ENCODE assay signal across 8 cellular contexts in genomic region chr19:18006895-18007604, GRCh38. TPM values are rescaled to one million over a fixed set of nuclear protein-coding genes. Genes with fewer than 3 reads are reported as not detected.
DNase-seq lines count a peak whose midpoint lies in the region; ATAC-seq and TF ChIP-seq lines count a peak whose summit lies in the region.

No MANE protein-coding gene starts in this region.

- peak; percentile 58 for ATAC-seq in GM19351 (IDR thresholded peaks at IDR 0.05; ENCODE audit: unreplicated experiment)
- peak; percentile 50 for ATAC-seq in thoracic aorta (ENCODE audit: insufficient number of reproducible peaks, low FRiP score, low read depth)

- peak overlapping the region; percentile 91 for H3K4me3 Mint-ChIP-seq in activated naive CD4-positive, alpha-beta T cell treated with anti-CD3 and anti-CD28 coated beads, Interleukin-2, amount 50 U/mL, for 24 hours
- H3K4me3 Mint-ChIP-seq in glutamatergic neuron (ENCODE audit: unreplicated experiment): peak overlapping the region; percentile 94

- H2AFZ ChIP-seq in osteoblast (ENCODE audit: low read length): peak overlapping the region; percentile 66

- DNase-seq in BJ (ENCODE audit: low read depth) (no peak), SK-N-DZ (ENCODE audit: low spot score) (peak; percentile 68), glutamatergic neuron (peak; percentile 86), osteoblast (ENCODE audit: insufficient read length, low spot score, missing footprints) (peak; percentile 99), thoracic aorta (ENCODE audit: low spot score) (no peak)
- DNase-seq in Jurkat, Clone E6-1 (ENCODE audit: low read depth, low spot score): peak; percentile 41

- peak overlapping the region; percentile 98 for H3K4me2 ChIP-seq in osteoblast (ENCODE audit: insufficient read depth, low read length)

- peaks cover 9% of the 10 kb centered on the region for H3K36me3 ChIP-seq in BJ (ENCODE audit: control insufficient read depth, insufficient read depth, low read length)
- H3K36me3 ChIP-seq in osteoblast (ENCODE audit: insufficient read depth, low read length): peaks cover 27% of the 10 kb centered on the region
- peaks cover 27% of the 10 kb centered on the region for H3K36me3 ChIP-seq in thoracic aorta

- POLR2A ChIA-PET in BJ (lab: Charles Lee): no interaction called here

- peak overlapping the region; percentile 51 for H3K27ac ChIP-seq in osteoblast (ENCODE audit: low read depth, low read length)
- H3K27ac ChIP-seq in thoracic aorta: peak overlapping the region; percentile 79 to 89

- H3K36me3 Mint-ChIP-seq in activated naive CD4-positive, alpha-beta T cell treated with anti-CD3 and anti-CD28 coated beads, Interleukin-2, amount 50 U/mL, for 24 hours: peaks cover 7% of the 10 kb centered on the region
- H3K36me3 Mint-ChIP-seq in glutamatergic neuron (ENCODE audit: unreplicated experiment): no peaks in the 10 kb centered on the region

- peak; percentile 97 for TF ChIP-seq CTCF in BJ (IDR thresholded peaks at IDR 0.05; ENCODE audit: insufficient read depth, low read depth, low read length)
- TF ChIP-seq CTCF in glutamatergic neuron (IDR thresholded peaks at IDR 0.05; ENCODE audit: partially characterized antibody, unreplicated experiment): peak; percentile 91
- TF ChIP-seq CTCF in osteoblast (IDR thresholded peaks at IDR 0.05; ENCODE audit: extremely low read depth, low read depth, low read length): peak; percentile 94
- peak; percentile 97 for TF ChIP-seq CTCF in thoracic aorta (IDR thresholded peaks at IDR 0.05)

- H3K4me1 ChIP-seq in osteoblast (ENCODE audit: insufficient read depth, low read length): peaks cover 28% of the 10 kb centered on the region
- H3K4me1 ChIP-seq in thoracic aorta (ENCODE audit: control insufficient read depth in 1 of 2, low read depth in 2 of 2): peaks cover 5 to 36% of the 10 kb centered on the region in 2 donors

- H3K4me1 Mint-ChIP-seq in activated naive CD4-positive, alpha-beta T cell treated with anti-CD3 and anti-CD28 coated beads, Interleukin-2, amount 50 U/mL, for 24 hours: peaks cover 46% of the 10 kb centered on the region
- no peaks in the 10 kb centered on the region for H3K4me1 Mint-ChIP-seq in glutamatergic neuron (ENCODE audit: low read depth, unreplicated experiment)

- peak overlapping the region; percentile 87 for H3K27ac Mint-ChIP-seq in activated naive CD4-positive, alpha-beta T cell treated with anti-CD3 and anti-CD28 coated beads, Interleukin-2, amount 50 U/mL, for 24 hours
- peak overlapping the region; percentile 88 for H3K27ac Mint-ChIP-seq in glutamatergic neuron (ENCODE audit: unreplicated experiment)

- H4K20me1 ChIP-seq in osteoblast (ENCODE audit: insufficient read depth, low read length): peaks cover 22% of the 10 kb centered on the region

- no peaks in the 10 kb centered on the region for H3K9me3 Mint-ChIP-seq in activated naive CD4-positive, alpha-beta T cell treated with anti-CD3 and anti-CD28 coated beads, Interleukin-2, amount 50 U/mL, for 24 hours
- H3K9me3 Mint-ChIP-seq in glutamatergic neuron (ENCODE audit: unreplicated experiment): peaks cover 8% of the 10 kb centered on the region

- peaks cover 31% of the 10 kb centered on the region for H3K79me2 ChIP-seq in osteoblast (ENCODE audit: insufficient read depth, low read length)

- H3K4me3 ChIP-seq in BJ (ENCODE audit: low read depth, low read length): peak overlapping the region; percentile 35
- peak overlapping the region; percentile 42 for H3K4me3 ChIP-seq in Jurkat, Clone E6-1 (ENCODE audit: low read length)
- peak overlapping the region; percentile 71 for H3K4me3 ChIP-seq in osteoblast (ENCODE audit: insufficient read depth, low read length)
- peak overlapping the region; percentile 76 for H3K4me3 ChIP-seq in thoracic aorta

- H3K9me3 ChIP-seq in osteoblast (ENCODE audit: low read depth, low read length) (no peaks in the 10 kb centered on the region), thoracic aorta (no peaks in the 10 kb centered on the region)

- H3K27me3 Mint-ChIP-seq in activated naive CD4-positive, alpha-beta T cell treated with anti-CD3 and anti-CD28 coated beads, Interleukin-2, amount 50 U/mL, for 24 hours: no peaks in the 10 kb centered on the region
- peaks cover 1% of the 10 kb centered on the region for H3K27me3 Mint-ChIP-seq in glutamatergic neuron (ENCODE audit: unreplicated experiment)

- H3K27me3 ChIP-seq in BJ (ENCODE audit: control insufficient read depth, insufficient read depth, low read length) (no peaks in the 10 kb centered on the region), osteoblast (ENCODE audit: insufficient read depth, low read length) (no peaks in the 10 kb centered on the region), thoracic aorta (replicated peaks; ENCODE audit: insufficient read depth) (no peaks in the 10 kb centered on the region)

- CTCF ChIA-PET in BJ (lab: Yijun Ruan, JAX): interaction anchor here (0.6 to 2.9 kb wide), 21 partner anchors 9 to 242 kb away, joined by 3 to 120 read pairs (median 4); partner anchors contain the start of genes CCDC124 and PIK3R2

RNA-seq across cellular contexts. Expression of gene ARRDC2, which starts 0.9 kb away (rescaled TPM):
- 4.5 and 6.0 TPM in 2 replicates for polyA plus RNA-seq in BJ (2011; rRNA removed)
- polyA minus RNA-seq in BJ (2011; rRNA and poly(A)+ RNA removed): 3.3 and 3.8 TPM in 2 replicates
- 16.4 TPM for polyA plus RNA-seq in Jurkat, Clone E6-1 (2012; ENCODE audit: insufficient read depth, insufficient read length)
- 3.1 and 3.6 TPM in 2 replicates for polyA plus RNA-seq in SK-N-DZ (2014; cell fraction: cytosol; rRNA removed)
- polyA plus RNA-seq in SK-N-DZ (2014; cell fraction: nucleus; rRNA removed): 3.2 and 18.3 TPM in 2 replicates
- 4.0 TPM for total RNA-seq in glutamatergic neuron (ENCODE audit: unreplicated experiment)
- 15.9 and 22.4 TPM in 2 replicates for total RNA-seq in osteoblast
- total RNA-seq in thoracic aorta: 100 to 1,000 TPM; 114 to 151 TPM

RNA-seq across cellular contexts. Expression of gene KCNN1, which starts 40.1 kb away (rescaled TPM):
- 0.06 and 0.10 TPM in 2 replicates for polyA plus RNA-seq in BJ (2011; rRNA removed)
- not detected in 2 replicates for polyA minus RNA-seq in BJ (2011; rRNA and poly(A)+ RNA removed)
- 0.77 TPM for polyA plus RNA-seq in Jurkat, Clone E6-1 (2012; ENCODE audit: insufficient read depth, insufficient read length)
- 12.7 and 14.1 TPM in 2 replicates for polyA plus RNA-seq in SK-N-DZ (2014; cell fraction: cytosol; rRNA removed)
- 10.7 and 17.0 TPM in 2 replicates for polyA plus RNA-seq in SK-N-DZ (2014; cell fraction: nucleus; rRNA removed)
- 91.1 TPM for total RNA-seq in glutamatergic neuron (ENCODE audit: unreplicated experiment)
- under 0.01 TPM in 1 of 2 replicates, not detected in the other for total RNA-seq in osteoblast
- under 1 TPM in 1 of 2 donors, not detected in 1; 0.99 TPM for total RNA-seq in thoracic aorta

Comparison
In these comparisons a context has a peak if more than half of its experiments do, and no peak if none do; other contexts are left out.
1. DNase-seq: peak in Jurkat, Clone E6-1 (single experiment), SK-N-DZ (single experiment), glutamatergic neuron (single experiment) and osteoblast (single experiment); none in BJ (single experiment) and thoracic aorta (single experiment).
2. RNA of gene KCNN1, which starts 40.1 kb away (total RNA-seq): 91.1 TPM in glutamatergic neuron (single experiment); 0.99 TPM in thoracic aorta and under 0.01 TPM in osteoblast; every median in the first group is over 10 times any median in the second.
3. Peak in every context shown above with its lines, with median percentiles within 50 percentile points of each other: H3K4me3 ChIP-seq and CTCF ChIP-seq.